In the genomic region with DNA sequence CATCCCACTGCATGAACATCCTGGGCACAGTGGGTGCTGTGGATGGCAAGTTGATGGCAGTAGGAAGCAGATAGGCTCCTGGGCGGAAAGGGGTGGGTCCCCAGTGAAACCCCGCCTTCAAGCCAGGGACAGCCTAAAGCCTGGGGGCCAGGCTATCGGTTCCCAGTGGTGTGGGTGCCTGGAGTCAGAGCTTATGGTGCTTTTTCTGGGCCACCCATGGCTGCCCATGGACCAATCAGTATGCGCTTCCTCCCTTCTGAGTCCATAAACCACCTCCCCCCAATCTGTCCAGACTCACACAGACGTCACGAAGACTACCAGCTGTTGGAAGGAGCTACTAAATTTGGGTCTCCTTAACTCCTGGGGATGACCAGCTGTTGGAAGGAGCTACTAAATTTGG, we compare ENCODE assay signal across 25 cellular contexts.
"Had no signal": no experiment of that assay in that cellular context is flagged by ENCODE, and none has a peak within 500 bp of the region (broad histone marks: within the 10 kb centered on the region; RNA-seq: fewer than 3 reads in every experiment).

No MANE protein-coding gene starts in this region.

- H3K36me3 Mint-ChIP-seq: immature natural killer cell; naive thymus-derived CD4-positive, alpha-beta T cell; stimulated activated naive B cell treated with anti-CD40 and anti-IgM and Interleukin-4, amounts not matched to agents 10 μg/mL and 1 μg/mL and 100 μg/mL, for 72 hours had no signal

- H3K27me3 ChIP-seq: colonic mucosa, neutrophil, transverse colon had no signal

- H3K27me3 Mint-ChIP-seq: stimulated activated naive CD8-positive, alpha-beta T cell treated with anti-CD3 and anti-CD28 coated beads, Interleukin-15, amount 100 ng/mL, for 72 hours had no signal

- H3K4me1 Mint-ChIP-seq: endodermal cell; immature natural killer cell; naive thymus-derived CD4-positive, alpha-beta T cell; stimulated activated naive B cell treated with anti-CD40 and anti-IgM and Interleukin-4, amounts not matched to agents 10 μg/mL and 1 μg/mL and 100 μg/mL, for 72 hours; stimulated activated naive CD8-positive, alpha-beta T cell treated with anti-CD3 and anti-CD28 coated beads, Interleukin-15, amount 100 ng/mL, for 72 hours had no signal

- H3K36me3 ChIP-seq: colonic mucosa, left ventricle myocardium inferior, lower lobe of right lung, neutrophil, thoracic aorta, transverse colon had no signal

- FAIRE-seq: endothelial cell of umbilical vein, keratinocyte had no signal

- H3K27ac Mint-ChIP-seq: endodermal cell; immature natural killer cell; naive thymus-derived CD4-positive, alpha-beta T cell; nephron progenitor cell; stimulated activated naive B cell treated with anti-CD40 and anti-IgM and Interleukin-4, amounts not matched to agents 10 μg/mL and 1 μg/mL and 100 μg/mL, for 72 hours; stimulated activated naive CD8-positive, alpha-beta T cell treated with anti-CD3 and anti-CD28 coated beads, Interleukin-15, amount 100 ng/mL, for 72 hours had no signal

- H3K27ac ChIP-seq: colonic mucosa, foreskin keratinocyte, left ventricle myocardium inferior, lower lobe of right lung, neutrophil, psoas muscle, skin epidermis, thoracic aorta, transverse colon had no signal

- H3K4me3 Mint-ChIP-seq: endodermal cell; immature natural killer cell; naive thymus-derived CD4-positive, alpha-beta T cell; nephron progenitor cell; stimulated activated naive B cell treated with anti-CD40 and anti-IgM and Interleukin-4, amounts not matched to agents 10 μg/mL and 1 μg/mL and 100 μg/mL, for 72 hours; stimulated activated naive CD8-positive, alpha-beta T cell treated with anti-CD3 and anti-CD28 coated beads, Interleukin-15, amount 100 ng/mL, for 72 hours had no signal

- DNase-seq: colonic mucosa; effector CD4-positive, alpha-beta T cell; endodermal cell; erythroblast; foreskin keratinocyte; immature natural killer cell; left ventricle myocardium inferior; lower lobe of right lung; mesenchymal stem cell; midbrain; naive thymus-derived CD4-positive, alpha-beta T cell; nephron progenitor cell; psoas muscle; retina; stimulated activated CD4-positive, alpha-beta T cell treated with anti-CD3 and anti-CD28 coated beads, Interleukin-2, amount 100 ng/mL, for 24 hours; stimulated activated CD4-positive, alpha-beta T cell treated with anti-CD3 and anti-CD28 coated beads, Interleukin-4, amount 100 ng/mL, for 4 hours; stimulated activated naive B cell treated with anti-CD40 and anti-IgM and Interleukin-4, amounts not matched to agents 10 μg/mL and 1 μg/mL and 100 μg/mL, for 72 hours; stimulated activated naive CD8-positive, alpha-beta T cell treated with anti-CD3 and anti-CD28 coated beads, Interleukin-15, amount 100 ng/mL, for 72 hours; transverse colon had no signal

- H3K4me1 ChIP-seq: colonic mucosa, foreskin keratinocyte, left ventricle myocardium inferior, lower lobe of right lung, psoas muscle, transverse colon had no signal

- H3K9me3 ChIP-seq: colonic mucosa, left ventricle myocardium inferior, lower lobe of right lung, neutrophil, psoas muscle, thoracic aorta, transverse colon had no signal

- H3K4me3 ChIP-seq: colonic mucosa, left ventricle myocardium inferior, lower lobe of right lung, psoas muscle, skin epidermis, thoracic aorta, transverse colon had no signal

- H3K9me3 Mint-ChIP-seq: endodermal cell; naive thymus-derived CD4-positive, alpha-beta T cell; nephron progenitor cell; stimulated activated naive B cell treated with anti-CD40 and anti-IgM and Interleukin-4, amounts not matched to agents 10 μg/mL and 1 μg/mL and 100 μg/mL, for 72 hours; stimulated activated naive CD8-positive, alpha-beta T cell treated with anti-CD3 and anti-CD28 coated beads, Interleukin-15, amount 100 ng/mL, for 72 hours had no signal

- ATAC-seq: foreskin keratinocyte; lower lobe of right lung; naive thymus-derived CD4-positive, alpha-beta T cell; sciatic nerve; stimulated activated naive B cell treated with anti-CD40 and anti-IgM and Interleukin-4, amounts not matched to agents 10 μg/mL and 1 μg/mL and 100 μg/mL, for 72 hours; stimulated activated naive CD8-positive, alpha-beta T cell treated with anti-CD3 and anti-CD28 coated beads, Interleukin-15, amount 100 ng/mL, for 72 hours had no signal
